Comparison of ENCODE assay signal across 1 cellular context in genomic region chr17:49968380-49969133, GRCh38.
TF ChIP-seq lines count a peak whose summit lies in the region.

No MANE protein-coding gene starts in this region.

TF ChIP-seq in HepG2, 621 proteins besides CTCF, POLR2A, EP300 and RAD21 (continued from another document and continues in another):
- TF ChIP-seq ZNF629 (CRISPR knock-in tag; conservative IDR thresholded peaks at IDR 0.05), result no peak
- 0 out of 2 replicates have a peak, but pooled peaks have one; percentile 7 for TF ChIP-seq ZGPAT (CRISPR knock-in tag; IDR thresholded peaks at IDR 0.05)
- peak; percentile 25; the same call in 1 of the 2 replicates for TF ChIP-seq MED1 (CRISPR knock-in tag; IDR thresholded peaks at IDR 0.05)
- no peak for TF ChIP-seq ZNF180 (CRISPR knock-in tag; IDR thresholded peaks at IDR 0.05; ENCODE audit: borderline replicate concordance, low read depth)
- TF ChIP-seq DRAP1 (CRISPR knock-in tag; IDR thresholded peaks at IDR 0.05), result no peak
- TF ChIP-seq MTERF4 (CRISPR knock-in tag; IDR thresholded peaks at IDR 0.05), result peak; percentile 41; the same call in 1 of the 2 replicates
- TF ChIP-seq ZNF160 (CRISPR knock-in tag; IDR thresholded peaks at IDR 0.05), result no peak
- no peak for TF ChIP-seq KIAA2018 (CRISPR knock-in tag; IDR thresholded peaks at IDR 0.05; ENCODE audit: borderline replicate concordance)
- no peak for TF ChIP-seq ZBTB1 (CRISPR knock-in tag; IDR thresholded peaks at IDR 0.05; ENCODE audit: borderline replicate concordance)
- no peak for TF ChIP-seq MXD3 (CRISPR knock-in tag; IDR thresholded peaks at IDR 0.05)
- TF ChIP-seq ZSCAN20 (CRISPR knock-in tag; IDR thresholded peaks at IDR 0.05; ENCODE audit: borderline replicate concordance), result no peak
- no peak for TF ChIP-seq AGO1 (IDR thresholded peaks at IDR 0.05; ENCODE audit: low read depth, low read length, poor library complexity, severe bottlenecking)
- 0 out of 2 replicates have a peak, but pooled peaks have one; percentile 21 for TF ChIP-seq ZNF670 (CRISPR knock-in tag; IDR thresholded peaks at IDR 0.05; ENCODE audit: borderline replicate concordance)
- TF ChIP-seq ZFP62 (CRISPR knock-in tag; IDR thresholded peaks at IDR 0.05), result no peak
- 0 out of 2 replicates have a peak, but pooled peaks have one; percentile 22 for TF ChIP-seq ZNF740 (CRISPR knock-in tag; IDR thresholded peaks at IDR 0.05)
- no peak for TF ChIP-seq RCOR2 (CRISPR knock-in tag; IDR thresholded peaks at IDR 0.05)
- TF ChIP-seq SRSF9 (IDR thresholded peaks at IDR 0.05; ENCODE audit: borderline replicate concordance, insufficient read depth, low read depth, low read length, poor library complexity, severe bottlenecking), result no peak
- no peak for TF ChIP-seq MAZ (IDR thresholded peaks at IDR 0.05; ENCODE audit: borderline replicate concordance, low read depth, low read length)
- TF ChIP-seq MAZ (CRISPR knock-in tag; IDR thresholded peaks at IDR 0.05; ENCODE audit: low read depth), result peak; percentile 75
- no peak for TF ChIP-seq ZNF841 (CRISPR knock-in tag; IDR thresholded peaks at IDR 0.05; ENCODE audit: borderline replicate concordance)
- no peak for TF ChIP-seq ATAD3A (CRISPR knock-in tag; IDR thresholded peaks at IDR 0.05)
- no peak for TF ChIP-seq PCBP1 (IDR thresholded peaks at IDR 0.05; ENCODE audit: borderline replicate concordance, low read depth, low read length)
- TF ChIP-seq ZNF230 (CRISPR knock-in tag; IDR thresholded peaks at IDR 0.05), result 0 out of 2 replicates have a peak, but pooled peaks have one; percentile 81
- no peak for TF ChIP-seq RBM22 (optimal IDR thresholded peaks at IDR 0.05; ENCODE audit: low read length)
- TF ChIP-seq ZNF501 (CRISPR knock-in tag; IDR thresholded peaks at IDR 0.05), result peak; percentile 37; the same call in 1 of the 2 replicates
- no peak for TF ChIP-seq ZNF562 (CRISPR knock-in tag; IDR thresholded peaks at IDR 0.05; ENCODE audit: borderline replicate concordance)
- TF ChIP-seq REL (CRISPR knock-in tag; conservative IDR thresholded peaks at IDR 0.05), result no peak
- TF ChIP-seq ZNF639 (CRISPR knock-in tag; conservative IDR thresholded peaks at IDR 0.05), result no peak
- TF ChIP-seq NFKB2 (CRISPR knock-in tag; IDR thresholded peaks at IDR 0.05; ENCODE audit: borderline replicate concordance), result no peak
- no peak for TF ChIP-seq DR1 (CRISPR knock-in tag; IDR thresholded peaks at IDR 0.05)
- no peak for TF ChIP-seq ZNF496 (CRISPR knock-in tag; IDR thresholded peaks at IDR 0.05; ENCODE audit: insufficient replicate concordance)
- TF ChIP-seq ZNF776 (CRISPR knock-in tag; IDR thresholded peaks at IDR 0.05), result peak; percentile 37; the same call in 1 of the 2 replicates
- TF ChIP-seq EZH2 (conservative IDR thresholded peaks at IDR 0.05; ENCODE audit: low read depth, low read length), result 0 out of 2 replicates have a peak, but pooled peaks have one; percentile 11
- no peak for TF ChIP-seq DDIT3 (CRISPR knock-in tag; IDR thresholded peaks at IDR 0.05)
- no peak for TF ChIP-seq SMARCE1 (IDR thresholded peaks at IDR 0.05; ENCODE audit: borderline replicate concordance)
- TF ChIP-seq TIGD3 (CRISPR knock-in tag; IDR thresholded peaks at IDR 0.05; ENCODE audit: borderline replicate concordance), result no peak
- no peak; the same call in 1 of the 2 replicates for TF ChIP-seq ZNF124 (CRISPR knock-in tag; IDR thresholded peaks at IDR 0.05)
- TF ChIP-seq ZNF879 (CRISPR knock-in tag; IDR thresholded peaks at IDR 0.05), result no peak
- no peak for TF ChIP-seq ZNF326 (CRISPR knock-in tag; IDR thresholded peaks at IDR 0.05; ENCODE audit: borderline replicate concordance)
- TF ChIP-seq ZNF383 (CRISPR knock-in tag; IDR thresholded peaks at IDR 0.05; ENCODE audit: borderline replicate concordance), result no peak
- TF ChIP-seq AKNA (CRISPR knock-in tag; IDR thresholded peaks at IDR 0.05; ENCODE audit: borderline replicate concordance), result no peak
- no peak for TF ChIP-seq THYN1 (CRISPR knock-in tag; IDR thresholded peaks at IDR 0.05; ENCODE audit: borderline replicate concordance, low read depth)
- no peak for TF ChIP-seq ZNF468 (CRISPR knock-in tag; IDR thresholded peaks at IDR 0.05)
- TF ChIP-seq KAT2B (IDR thresholded peaks at IDR 0.05; ENCODE audit: borderline replicate concordance, low read depth, low read length), result no peak
